In genomic region chr3:185847506-185847905, GRCh38 we compare ENCODE assay signal across 22 cellular contexts. TPM values are rescaled to one million over a fixed set of nuclear protein-coding genes. Genes with fewer than 3 reads are reported as not detected.
DNase-seq lines count a peak whose midpoint lies in the region; ATAC-seq, FAIRE-seq and TF ChIP-seq lines count a peak whose summit lies in the region.
"Had no signal": no experiment of that assay in that cellular context is flagged by ENCODE, and none has a peak within 500 bp of the region (broad histone marks: within the 10 kb centered on the region; RNA-seq: fewer than 3 reads in every experiment).

No MANE protein-coding gene starts in this region.

- peak overlapping the region; percentile 95 for H2AFZ ChIP-seq in HepG2 (ENCODE audit: low read length)
- H2AFZ ChIP-seq: GM23248 had no signal

- H3K79me2 ChIP-seq in HepG2 (ENCODE audit: insufficient read depth, low read length) = no peaks in the 10 kb centered on the region

- H3K36me3 Mint-ChIP-seq in nephron progenitor cell (ENCODE audit: low read depth) = no peaks in the 10 kb centered on the region

- peaks cover 32% of the 10 kb centered on the region for H3K4me1 ChIP-seq in HepG2 (ENCODE audit: insufficient read depth, low read length)
- no peaks in the 10 kb centered on the region for H3K4me1 ChIP-seq in right lobe of liver

- H3K4me3 ChIP-seq in HepG2 (replicated peaks in 1 of 3; ENCODE audit: insufficient read depth in 1 of 3, low read depth in 2 of 3, low read length in 3 of 3) = peak overlapping the region; percentile 51 to 70 (median 60)
- no peak overlapping the region for H3K4me3 ChIP-seq in right lobe of liver
- peak overlapping the region; percentile 2; the same call in 1 of the 2 replicates for H3K4me3 ChIP-seq in SK-N-MC
- H3K4me3 ChIP-seq: GM12878, GM23248, HAP-1 had no signal

- no peaks in the 10 kb centered on the region for H3K9me3 Mint-ChIP-seq in nephron progenitor cell

- DNase-seq in HepG2 (ENCODE audit: low spot score) = no peak
- DNase-seq in right lobe of liver = no peak
- no peak for DNase-seq in SK-N-MC (ENCODE audit: low read depth, low spot score)
- DNase-seq in nephron progenitor cell = no peak
- DNase-seq in NCI-H69 (lab: John Stamatoyannopoulos, UW) = no peak
- DNase-seq in stimulated activated naive CD4-positive, alpha-beta T cell treated with Interleukin-2 at 50 U/mL for 16 hours (lab: John Stamatoyannopoulos, UW) = no peak
- DNase-seq in stimulated activated CD4-positive, alpha-beta T cell treated with anti-CD3 and anti-CD28 coated beads, Interleukin-2, amount 100 ng/mL, for 24 hours = no peak
- DNase-seq: 8988T, DMS53, GM23248, MV-4-11, NCI-H1694, NCI-H2081, NCI-H2171, NCI-H526, Right ventricle myocardium superior, SW 1271 had no signal

- H3K4me1 Mint-ChIP-seq in nephron progenitor cell = peaks cover 5% of the 10 kb centered on the region
- H3K4me1 Mint-ChIP-seq: IgD-negative memory B cell had no signal

- in situ Hi-C loops in HepG2 (cut with HindIII; ENCODE audit: extremely low pct_ligation_motif_present, low pct_unique_long_range_greater_than_20kb) = no loop called here

- FAIRE-seq in HepG2 (lab: Jason Lieb, UNC) = no peak
- FAIRE-seq: D721Med, GM12878, HTR-8/SVneo had no signal

- CTCF ChIA-PET in HepG2 (lab: Yijun Ruan, JAX; ENCODE audit: low intra/inter-chr PET ratio, low total read pairs) = no interaction called here

- H3K27ac ChIP-seq in HepG2 (ENCODE audit: extremely low read length, insufficient read depth, low read length) (no peak overlapping the region), right lobe of liver (no peak overlapping the region), SK-N-MC (no peak overlapping the region)
- H3K27ac ChIP-seq: GM23248 had no signal

- TF ChIP-seq CTCF in HepG2 (CRISPR knock-in tag; IDR thresholded peaks at IDR 0.05) (no peak), right lobe of liver (IDR thresholded peaks at IDR 0.05) (no peak), nephron progenitor cell (IDR thresholded peaks at IDR 0.05) (no peak)

- TF ChIP-seq RAD21 in HepG2 (CRISPR knock-in tag; IDR thresholded peaks at IDR 0.05) = no peak

- peak overlapping the region; percentile 95 for H3K4me2 ChIP-seq in HepG2 (ENCODE audit: low read depth, low read length)

- peaks cover 10% of the 10 kb centered on the region for H3K27me3 Mint-ChIP-seq in nephron progenitor cell (ENCODE audit: low read depth, poor library complexity)

- H3K9ac ChIP-seq in HepG2 (ENCODE audit: insufficient read depth, low read depth, low read length) (peak overlapping the region; percentile 64), SK-N-MC (ENCODE audit: insufficient read length) (no peak overlapping the region)
- H3K9ac ChIP-seq: GM23248 had no signal

- no peaks in the 10 kb centered on the region for H4K20me1 ChIP-seq in HepG2 (ENCODE audit: insufficient read depth, low read length)

- ATAC-seq in HepG2 (peak; percentile 17; the same call in 2 of the 3 replicates), right lobe of liver (no peak)
- ATAC-seq: GM12878 had no signal

- no TSS peak for BruUV-seq in HepG2 (replicated peaks; lab: Mats Ljungman, UMichigan)

- no peak for TF ChIP-seq EP300 in HepG2 (IDR thresholded peaks at IDR 0.05; ENCODE audit: low read depth in 2 of 2, low read length in 2 of 2)
- TF ChIP-seq EP300 in HepG2 (CRISPR knock-in tag; IDR thresholded peaks at IDR 0.05; ENCODE audit: borderline replicate concordance) = no peak

- H3K9me3 ChIP-seq in HepG2 (ENCODE audit: low read length) (no peaks in the 10 kb centered on the region), right lobe of liver (no peaks in the 10 kb centered on the region), SK-N-MC (ENCODE audit: low read depth, low read length) (no peaks in the 10 kb centered on the region)
- H3K9me3 ChIP-seq: HAP-1 had no signal

- H3K36me3 ChIP-seq in HepG2 (replicated peaks in 1 of 2; ENCODE audit: control insufficient read depth in 1 of 2, insufficient read depth in 2 of 2, low read length in 2 of 2) = no peaks in the 10 kb centered on the region
- no peaks in the 10 kb centered on the region for H3K36me3 ChIP-seq in right lobe of liver
- H3K36me3 ChIP-seq in SK-N-MC (ENCODE audit: insufficient read depth, low read length) = no peaks in the 10 kb centered on the region
- H3K36me3 ChIP-seq: HAP-1 had no signal

- intact Hi-C loops in HepG2 (cut with micrococcal nuclease; ENCODE audit: unreplicated experiment) = no loop called here
- intact Hi-C loops in right lobe of liver (cut with DNase I) = no loop called here

- H3K27ac Mint-ChIP-seq in nephron progenitor cell = peak overlapping the region; percentile 75

- TF ChIP-seq POLR2A in HepG2 (IDR thresholded peaks at IDR 0.05; ENCODE audit: insufficient read depth in 1 of 2, low read depth in 2 of 2, low read length in 2 of 2) (no peak), right lobe of liver (IDR thresholded peaks at IDR 0.05) (no peak)

- POLR2A ChIA-PET in HepG2 (lab: Yijun Ruan, JAX) = interaction anchor here (1.4 kb wide), 1 partner anchor 12 kb away, joined by 5 read pairs; no protein-coding TSS in a partner anchor

- WGBS in HepG2 (ENCODE audit: low lambda C conversion rate) = 63% methylated on average over 6 of the region's 6 CpGs
- 86% methylated on average over 6 of the region's 6 CpGs for whole genome bisulfite sequencing in right lobe of liver (ENCODE audit: insufficient coverage, low coverage, low lambda C conversion rate, missing lambda C conversion rate)

- no peaks in the 10 kb centered on the region; a peak in 2 of 5 replicates for H3K27me3 ChIP-seq in HepG2 (ENCODE audit: control insufficient read depth in 1 of 2, insufficient read depth in 2 of 2, low read length in 2 of 2)
- no peaks in the 10 kb centered on the region for H3K27me3 ChIP-seq in right lobe of liver

- H3K4me3 Mint-ChIP-seq in nephron progenitor cell = no peak overlapping the region
- H3K4me3 Mint-ChIP-seq: IgD-negative memory B cell had no signal

TF ChIP-seq in HepG2, 621 proteins besides CTCF, POLR2A, EP300 and RAD21:
- TF ChIP-seq SIN3B (IDR thresholded peaks at IDR 0.05; ENCODE audit: low read length) = no peak

RNA-seq across cellular contexts. Expression of gene IGF2BP2, which starts 22.7 kb away (rescaled TPM):
- total RNA-seq in HepG2 (2016; rRNA removed; fragmentation: Illumina TruSeq; extraction: Trizol) = 46.0 and 46.3 TPM in 2 replicates
- total RNA-seq in HepG2 (2016; cell fraction: cytosol; rRNA removed; fragmentation: Illumina TruSeq; extraction: Trizol; ENCODE audit: low read depth) = 27.3 and 31.8 TPM in 2 replicates
- total RNA-seq in HepG2 (2016; cell fraction: insoluble cytoplasmic fraction; rRNA removed; fragmentation: Illumina TruSeq; extraction: Trizol) = 36.6 and 47.1 TPM in 2 replicates
- 57.4 and 59.2 TPM in 2 replicates for total RNA-seq in HepG2 (2016; cell fraction: membrane; rRNA removed; fragmentation: Illumina TruSeq; extraction: Trizol)
- 59.9 and 71.5 TPM in 2 replicates for total RNA-seq in HepG2 (2016; cell fraction: nucleus; rRNA removed; fragmentation: Illumina TruSeq; extraction: Trizol)
- polyA plus RNA-seq in HepG2 (2011; rRNA removed) = 6.5 and 9.5 TPM in 2 replicates
- 3.6 and 6.7 TPM in 2 replicates for polyA plus RNA-seq in HepG2 (2011; cell fraction: cytosol; rRNA removed)
- 29.6 and 44.5 TPM in 2 replicates for polyA plus RNA-seq in HepG2 (2011; cell fraction: nucleus; rRNA removed)
- 93.3 and 101 TPM in 2 replicates for polyA plus RNA-seq in HepG2 (2012)
- polyA plus RNA-seq in HepG2 (2016; cell fraction: cytosol; fragmentation: Illumina TruSeq; extraction: Trizol; ENCODE audit: low read depth) = 22.3 and 25.9 TPM in 2 replicates
- 65.2 and 84.9 TPM in 2 replicates for polyA plus RNA-seq in HepG2 (2016; cell fraction: insoluble cytoplasmic fraction; fragmentation: Illumina TruSeq; extraction: Trizol; ENCODE audit: low read depth)
- polyA plus RNA-seq in HepG2 (2016; cell fraction: membrane; fragmentation: Illumina TruSeq; extraction: Trizol; ENCODE audit: low read depth) = 59.1 and 66.3 TPM in 2 replicates
- polyA plus RNA-seq in HepG2 (2016; cell fraction: nucleus; fragmentation: Illumina TruSeq; extraction: Trizol; ENCODE audit: insufficient read depth, low read depth) = 115 and 116 TPM in 2 replicates
- polyA minus RNA-seq in HepG2 (2011; rRNA and poly(A)+ RNA removed; ENCODE audit: low replicate concordance) = 11.7 TPM in 1 of 2 replicates, not detected in the other
- polyA minus RNA-seq in HepG2 (2011; cell fraction: cytosol; rRNA and poly(A)+ RNA removed) = 13.2 and 23.5 TPM in 2 replicates
- polyA minus RNA-seq in HepG2 (2011; cell fraction: nucleus; rRNA and poly(A)+ RNA removed) = 110 and 124 TPM in 2 replicates
- total RNA-seq in right lobe of liver = 1 to 10 TPM in 5 of 6 experiments, under 1 TPM in 1; 0.99 to 3.0 (median 1.8) TPM
- polyA plus RNA-seq: IgD-negative memory B cell had no signal

Comparison
In these comparisons a context has a peak if more than half of its experiments do, and no peak if none do; other contexts are left out.
1. H3K4me3 ChIP-seq: peak in HepG2 (3 of 3) and SK-N-MC (single experiment); none in right lobe of liver (0 of 3).
2. RNA of gene IGF2BP2, which starts 22.7 kb away (total RNA-seq): 27.3 to 71.5 TPM in HepG2; 0.99 to 3.0 TPM in right lobe of liver; every median in the first group is over 4 times any median in the second.